Comparison of ENCODE assay signal across 7 cellular contexts in genomic region chr10:117324367-117324766, GRCh38.
"Had no signal": no experiment of that assay in that cellular context is flagged by ENCODE, and none has a peak within 500 bp of the region (broad histone marks: within the 10 kb centered on the region; RNA-seq: fewer than 3 reads in every experiment).

No MANE protein-coding gene starts in this region.

- H3K4me3 ChIP-seq: GM12878 had no signal

- ATAC-seq: GM12878 had no signal

- DNase-seq: GDM1, GF-D8 had no signal

- FAIRE-seq: GM12878, GM12891, GM12892, GM18507, GM19239 had no signal
